9 cellular contexts compared by ENCODE assay signal in the genomic region with DNA sequence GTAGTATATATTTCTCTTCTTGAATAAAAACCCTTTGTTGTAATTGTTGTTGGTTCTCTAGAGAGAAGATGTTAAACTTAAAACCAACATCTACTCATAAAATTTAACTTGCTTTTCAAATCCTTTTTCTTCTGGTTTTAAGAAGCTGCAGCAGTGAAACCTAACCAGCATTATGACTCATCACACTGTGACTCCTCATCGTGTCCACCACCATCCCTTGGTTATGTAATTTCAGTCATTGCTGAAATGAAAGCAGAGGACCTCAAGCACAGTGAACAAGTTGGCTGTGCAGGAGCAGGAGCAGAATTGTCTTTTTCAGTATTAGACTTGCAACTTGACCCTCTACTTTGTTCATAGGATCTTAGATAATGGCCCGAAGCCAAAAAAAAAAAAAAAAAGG.
DNase-seq lines count a peak whose midpoint lies in the region; ATAC-seq and TF ChIP-seq lines count a peak whose summit lies in the region.
"Had no signal": no experiment of that assay in that cellular context is flagged by ENCODE, and none has a peak within 500 bp of the region (broad histone marks: within the 10 kb centered on the region; RNA-seq: fewer than 3 reads in every experiment).

No MANE protein-coding gene starts in this region.

- H3K4me2 ChIP-seq in OCI-LY7 (ENCODE audit: low read length) = no peak overlapping the region

- no peaks in the 10 kb centered on the region for H3K27me3 ChIP-seq in GM06990 (replicated peaks; ENCODE audit: control insufficient read depth, insufficient read depth, low read length)
- H3K27me3 ChIP-seq in CD4-positive, alpha-beta memory T cell (ENCODE audit: insufficient read depth, low read length) = no peaks in the 10 kb centered on the region

- H3K4me3 ChIP-seq in GM06990 (replicated peaks; ENCODE audit: low read depth, low read length) (no peak overlapping the region), OCI-LY7 (ENCODE audit: low read depth, low read length, poor library complexity, severe bottlenecking) (no peak overlapping the region)
- H3K4me3 ChIP-seq in CD4-positive, alpha-beta memory T cell (ENCODE audit: low read length in 2 of 2) = no peak overlapping the region

- H3K27me3 Mint-ChIP-seq in CD4-positive, alpha-beta memory T cell = peaks cover 0 to 11% of the 10 kb centered on the region in 2 donors
- H3K27me3 Mint-ChIP-seq: brain had no signal

- POLR2A ChIA-PET in CD4-positive, alpha-beta memory T cell (lab: Charles Lee; ENCODE audit: partially characterized antibody) = no interaction called here
- POLR2A ChIA-PET in OCI-LY7 (lab: Charles Lee) = interaction anchor here (0.7 kb wide), 1 partner anchor 543 kb away, joined by 6 read pairs; no protein-coding TSS in a partner anchor

- no peaks in the 10 kb centered on the region for H3K9me3 ChIP-seq in CD4-positive, alpha-beta memory T cell (ENCODE audit: control insufficient read depth in 1 of 2, low read length in 2 of 2)
- H3K9me3 ChIP-seq in OCI-LY7 (ENCODE audit: low read length) = no peaks in the 10 kb centered on the region

- H3K36me3 ChIP-seq in GM06990 (ENCODE audit: control insufficient read depth, insufficient read depth, low read length) = no peaks in the 10 kb centered on the region
- no peaks in the 10 kb centered on the region for H3K36me3 ChIP-seq in CD4-positive, alpha-beta memory T cell (ENCODE audit: insufficient read depth, low read length)
- no peaks in the 10 kb centered on the region for H3K36me3 ChIP-seq in OCI-LY7 (ENCODE audit: insufficient read depth, low read length)

- BruUV-seq in OCI-LY7 (replicated peaks; lab: Mats Ljungman, UMichigan) = no TSS peak

- H3K9me2 ChIP-seq in OCI-LY7 (ENCODE audit: insufficient read depth, low read length) = no peaks in the 10 kb centered on the region

- H3K27ac ChIP-seq in CD4-positive, alpha-beta memory T cell (ENCODE audit: low read depth, low read length) = no peak overlapping the region
- no peak overlapping the region for H3K27ac ChIP-seq in OCI-LY7 (ENCODE audit: low read depth, low read length, poor library complexity, severe bottlenecking)

- ATAC-seq in GM21515 (IDR thresholded peaks at IDR 0.05; ENCODE audit: unreplicated experiment) = peak; percentile 99
- peak; percentile 99 for ATAC-seq in HG03565 (IDR thresholded peaks at IDR 0.05; ENCODE audit: unreplicated experiment)

- H4K20me1 ChIP-seq in OCI-LY7 (ENCODE audit: insufficient read depth, low read length) = no peaks in the 10 kb centered on the region

- H3K27ac Mint-ChIP-seq in CD4-positive, alpha-beta memory T cell = no peak overlapping the region
- H3K27ac Mint-ChIP-seq: brain had no signal

- TF ChIP-seq CTCF in GM06990 (IDR thresholded peaks at IDR 0.05; ENCODE audit: insufficient read depth, low read length, poor library complexity, severe bottlenecking) = no peak
- no peak for TF ChIP-seq CTCF in OCI-LY7 (conservative IDR thresholded peaks at IDR 0.05; ENCODE audit: low read length)

- H2AFZ ChIP-seq in OCI-LY7 (ENCODE audit: low read length) = no peak overlapping the region

- H3K4me1 Mint-ChIP-seq in CD4-positive, alpha-beta memory T cell = no peaks in the 10 kb centered on the region
- H3K4me1 Mint-ChIP-seq: brain had no signal

- intact Hi-C loops in CD4-positive, alpha-beta memory T cell (cut with micrococcal nuclease) = no loop called here
- intact Hi-C loops in OCI-LY7 (cut with micrococcal nuclease; ENCODE audit: unreplicated experiment) = no loop called here

- H3K36me3 Mint-ChIP-seq in CD4-positive, alpha-beta memory T cell = no peaks in the 10 kb centered on the region
- H3K36me3 Mint-ChIP-seq: brain had no signal

- no peak overlapping the region for H3K4me3 Mint-ChIP-seq in CD4-positive, alpha-beta memory T cell
- H3K4me3 Mint-ChIP-seq: brain had no signal

- DNase-seq in GM06990 (ENCODE audit: extremely low read depth, insufficient read length) (peak; percentile 80), dedifferentiated amniotic fluid mesenchymal stem cell (ENCODE audit: extremely low spot score) (peak; percentile 41), dermis blood vessel endothelial cell (no peak), OCI-LY7 (ENCODE audit: low spot score) (no peak)
- no peak for DNase-seq in activated CD4-positive, alpha-beta T cell treated with anti-CD3 and anti-CD28 coated beads for 1 hour
- DNase-seq in CD4-positive, alpha-beta memory T cell = no peak

- H3K9me3 Mint-ChIP-seq in CD4-positive, alpha-beta memory T cell = peaks cover 0 to 3% (median 0%) of the 10 kb centered on the region in 8 donors
- H3K9me3 Mint-ChIP-seq: brain had no signal

- CTCF ChIA-PET in CD4-positive, alpha-beta memory T cell (lab: Charles Lee; ENCODE audit: partially characterized antibody) = no interaction called here
- CTCF ChIA-PET in OCI-LY7 (lab: Charles Lee; ENCODE audit: unreplicated experiment) = interaction anchor here (0.7 kb wide), 1 partner anchor 140 kb away, joined by 3 read pairs; no protein-coding TSS in a partner anchor

- no peaks in the 10 kb centered on the region for H3K4me1 ChIP-seq in CD4-positive, alpha-beta memory T cell (ENCODE audit: insufficient read depth, low read length)
- H3K4me1 ChIP-seq in OCI-LY7 (ENCODE audit: insufficient read depth, low read length, poor library complexity, severe bottlenecking) = no peaks in the 10 kb centered on the region

- H3K79me2 ChIP-seq in OCI-LY7 (ENCODE audit: insufficient read depth, low read depth, low read length) = no peaks in the 10 kb centered on the region

Comparison
In these comparisons a context has a peak if more than half of its experiments do, and no peak if none do; other contexts are left out.
1. DNase-seq: peak in GM06990 (single experiment) and dedifferentiated amniotic fluid mesenchymal stem cell (single experiment); none in activated CD4-positive, alpha-beta T cell treated with anti-CD3 and anti-CD28 coated beads for 1 hour (single experiment), dermis blood vessel endothelial cell (single experiment), CD4-positive, alpha-beta memory T cell (0 of 5) and OCI-LY7 (single experiment).